Comparison of ENCODE assay signal across 8 cellular contexts in the genomic region with DNA sequence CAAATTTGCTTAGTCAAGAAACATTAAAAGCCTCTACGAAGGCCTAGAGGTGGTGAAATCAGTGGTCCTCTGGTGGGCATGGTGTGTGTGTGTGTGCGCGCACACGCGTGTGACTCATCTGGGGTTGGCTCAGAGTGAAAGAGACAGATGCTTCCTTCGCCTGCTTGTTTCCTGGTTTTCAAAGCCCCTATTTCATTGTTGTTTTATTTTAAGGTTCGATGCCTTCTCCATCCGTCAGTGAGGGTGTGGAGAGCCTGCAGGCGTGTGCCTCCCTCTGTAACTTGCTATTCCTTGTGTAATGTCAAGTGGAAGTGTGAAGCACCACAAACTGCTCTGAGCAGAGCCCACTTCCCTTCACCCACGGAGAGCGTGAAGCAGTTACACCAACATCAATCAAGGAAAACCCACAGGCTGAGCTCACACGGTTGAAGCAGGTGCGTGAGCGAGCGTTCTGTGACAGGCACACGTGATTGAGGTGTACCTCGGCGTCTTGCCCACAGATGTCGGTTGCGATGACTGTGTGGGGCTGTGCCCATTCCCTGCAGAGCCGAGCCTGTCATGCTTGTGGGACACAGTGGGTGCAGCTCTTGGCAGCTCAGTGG.
DNase-seq lines count a peak whose midpoint lies in the region; ATAC-seq and TF ChIP-seq lines count a peak whose summit lies in the region.

No MANE protein-coding gene starts in this region.

- H3K9me2 ChIP-seq in GM23248 (ENCODE audit: insufficient read depth), result no peaks in the 10 kb centered on the region

- H3F3A ChIP-seq in GM23248 (ENCODE audit: insufficient read depth), result no peaks in the 10 kb centered on the region

- H3K36me3 ChIP-seq in left ventricle myocardium inferior, result no peaks in the 10 kb centered on the region
- H3K36me3 ChIP-seq in thymus (ENCODE audit: control insufficient read depth, insufficient read depth), result no peaks in the 10 kb centered on the region
- no peaks in the 10 kb centered on the region for H3K36me3 ChIP-seq in MG63
- no peaks in the 10 kb centered on the region for H3K36me3 ChIP-seq in GM23248 (ENCODE audit: low read depth)

- H3K27ac ChIP-seq in left ventricle myocardium inferior (replicated peaks) (peak overlapping the region; percentile 39), thymus (ENCODE audit: low read depth) (peak overlapping the region; percentile 94), GM23248 (no peak overlapping the region)

- TF ChIP-seq CTCF in left ventricle myocardium inferior (IDR thresholded peaks at IDR 0.05; ENCODE audit: borderline replicate concordance), result no peak

- in situ Hi-C loops in GM23248 (cut with MboI), result no loop called here

- DNase-seq in activated CD4-positive, alpha-beta T cell treated with anti-CD3 and anti-CD28 coated beads for 24 hours (ENCODE audit: low read depth in 2 of 2), result peak; percentile 3 to 21
- DNase-seq in left ventricle myocardium inferior (no peak), MG63 (no peak), GM23248 (no peak), islet precursor cell (no peak)

- no peaks in the 10 kb centered on the region for H3K9me3 ChIP-seq in left ventricle myocardium inferior (replicated peaks)
- no peaks in the 10 kb centered on the region for H3K9me3 ChIP-seq in thymus (ENCODE audit: control insufficient read depth)
- H3K9me3 ChIP-seq in MG63, result no peaks in the 10 kb centered on the region
- H3K9me3 ChIP-seq in GM23248 (ENCODE audit: low read depth), result no peaks in the 10 kb centered on the region

- H3K4me3 ChIP-seq in left ventricle myocardium inferior (no peak overlapping the region), thymus (ENCODE audit: low read length) (peak overlapping the region; percentile 5), MG63 (no peak overlapping the region), GM23248 (no peak overlapping the region)

- no peaks in the 10 kb centered on the region for H3K79me2 ChIP-seq in GM23248 (ENCODE audit: insufficient read depth)

- intact Hi-C loops in left ventricle myocardium inferior (cut with micrococcal nuclease), result no loop called here

- H3K4me2 ChIP-seq in GM23248 (ENCODE audit: unreplicated experiment), result no peak overlapping the region

- H3K9ac ChIP-seq in GM23248, result no peak overlapping the region

- no peaks in the 10 kb centered on the region for H3K27me3 ChIP-seq in left ventricle myocardium inferior (ENCODE audit: low read depth)
- no peaks in the 10 kb centered on the region for H3K27me3 ChIP-seq in thymus (ENCODE audit: control insufficient read depth, insufficient read depth)
- no peaks in the 10 kb centered on the region for H3K27me3 ChIP-seq in MG63
- no peaks in the 10 kb centered on the region for H3K27me3 ChIP-seq in GM23248 (replicated peaks; ENCODE audit: insufficient read depth)

- H3K4me1 ChIP-seq in left ventricle myocardium inferior (peaks cover 23% of the 10 kb centered on the region), thymus (ENCODE audit: control insufficient read depth, insufficient read depth, low read length) (peaks cover 57% of the 10 kb centered on the region), GM23248 (ENCODE audit: insufficient read depth) (no peaks in the 10 kb centered on the region)

- WGBS in thymus, result 6% methylated on average over 21 of the region's 21 CpGs
- WGBS in GM23248 (ENCODE audit: low coverage in 1 of 2, low lambda C conversion rate in 2 of 2, missing lambda C conversion rate in 2 of 2), 2 experiments, result 88% methylated on average over 21 of the region's 21 CpGs

- H4K20me1 ChIP-seq in GM23248 (ENCODE audit: insufficient read depth), result no peaks in the 10 kb centered on the region

- no peak overlapping the region for H2AFZ ChIP-seq in GM23248

- ATAC-seq in GM19023 (IDR thresholded peaks at IDR 0.05; ENCODE audit: unreplicated experiment) (peak; percentile 84), HG02973 (IDR thresholded peaks at IDR 0.05; ENCODE audit: unreplicated experiment) (peak; percentile 67)

Comparison
In these comparisons a context has a peak if more than half of its experiments do, and no peak if none do; other contexts are left out.
1. DNase-seq: peak in activated CD4-positive, alpha-beta T cell treated with anti-CD3 and anti-CD28 coated beads for 24 hours (2 of 2); none in left ventricle myocardium inferior (single experiment), MG63 (single experiment), GM23248 (single experiment) and islet precursor cell (single experiment).